Comparison of ENCODE assay signal across 19 cellular contexts in the genomic region with DNA sequence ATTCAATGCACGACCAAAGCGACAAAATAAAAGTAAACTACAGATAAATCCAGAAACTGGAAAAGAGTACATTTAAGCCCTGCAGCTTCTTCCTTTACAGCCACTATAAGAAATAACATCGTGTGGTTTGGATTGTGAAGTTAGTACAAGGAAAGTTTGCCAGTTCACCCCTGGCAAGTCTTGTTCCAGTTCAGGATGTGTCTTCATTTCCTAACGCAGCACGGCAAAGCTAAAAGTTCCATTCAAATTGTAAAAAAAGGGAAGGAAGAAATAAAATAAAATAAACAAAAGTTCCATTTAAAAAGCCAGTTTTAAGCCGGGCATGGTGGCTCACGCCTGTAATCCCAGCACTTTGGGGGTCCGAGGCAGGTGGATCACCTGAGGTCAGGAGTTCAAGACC.
"Had no signal": no experiment of that assay in that cellular context is flagged by ENCODE, and none has a peak within 500 bp of the region (broad histone marks: within the 10 kb centered on the region; RNA-seq: fewer than 3 reads in every experiment).

No MANE protein-coding gene starts in this region.

- H3K27me3 Mint-ChIP-seq: progenitor cell of endocrine pancreas; stimulated activated naive CD8-positive, alpha-beta T cell treated with anti-CD3 and anti-CD28 coated beads, Interleukin-15, Interleukin-2, amounts not matched to agents 100 ng/mL and 50 ng/mL, for 24 hours had no signal

- H3K4me1 Mint-ChIP-seq: immature natural killer cell; stimulated activated memory B cell treated with anti-CD40 and anti-IgM and Interleukin-4, amounts not matched to agents 10 μg/mL and 1 μg/mL and 100 μg/mL, for 72 hours had no signal

- H3K9me3 Mint-ChIP-seq: stimulated activated naive CD8-positive, alpha-beta T cell treated with anti-CD3 and anti-CD28 coated beads, Interleukin-15, Interleukin-2, amounts not matched to agents 100 ng/mL and 50 ng/mL, for 24 hours had no signal

- H3K36me3 Mint-ChIP-seq: immature natural killer cell; natural killer cell treated with Interleukin-12 subunit alpha and Interleukin-12 subunit beta and Interleukin-15 and Interleukin-18, amount 100 ng/mL, for 72 hours; stimulated activated memory B cell treated with anti-CD40 and anti-IgM and Interleukin-4, amounts not matched to agents 10 μg/mL and 1 μg/mL and 100 μg/mL, for 72 hours had no signal

- DNase-seq: effector CD4-positive, alpha-beta T cell; foreskin keratinocyte; immature natural killer cell; kidney; left cardiac atrium; left ventricle myocardium inferior; lower lobe of right lung; mesenchymal stem cell; midbrain; occipital lobe; pancreas; right lobe of liver; stimulated activated CD4-positive, alpha-beta T cell treated with anti-CD3 and anti-CD28 coated beads, Interleukin-4, amount 100 ng/mL, for 1 hour; stimulated activated CD8-positive, alpha-beta memory T cell treated with anti-CD3 and anti-CD28 coated beads, Interleukin-4, amount 100 ng/mL, for 48 hours; transverse colon had no signal

- H3K4me3 Mint-ChIP-seq: immature natural killer cell; natural killer cell treated with Interleukin-12 subunit alpha and Interleukin-12 subunit beta and Interleukin-15 and Interleukin-18, amount 100 ng/mL, for 72 hours; stimulated activated memory B cell treated with anti-CD40 and anti-IgM and Interleukin-4, amounts not matched to agents 10 μg/mL and 1 μg/mL and 100 μg/mL, for 72 hours; stimulated activated naive CD8-positive, alpha-beta T cell treated with anti-CD3 and anti-CD28 coated beads, Interleukin-15, Interleukin-2, amounts not matched to agents 100 ng/mL and 50 ng/mL, for 24 hours had no signal

- ATAC-seq: foreskin keratinocyte; left cardiac atrium; lower lobe of right lung; pancreas; stimulated activated memory B cell treated with anti-CD40 and anti-IgM and Interleukin-4, amounts not matched to agents 10 μg/mL and 1 μg/mL and 100 μg/mL, for 72 hours had no signal
